In genomic region chr13:88031980-88032562, GRCh38 we compare ENCODE assay signal across 1 cellular context.
TF ChIP-seq lines count a peak whose summit lies in the region.

No MANE protein-coding gene starts in this region.

TF ChIP-seq in IMR-90, 13 proteins besides CTCF, POLR2A, EP300 and RAD21 (continued from another document):
- TF ChIP-seq CHD1 (IDR thresholded peaks at IDR 0.05; ENCODE audit: low read depth, low read length), result no peak
- TF ChIP-seq MAFK (IDR thresholded peaks at IDR 0.05; ENCODE audit: low read depth, low read length), result no peak
- no peak for TF ChIP-seq CEBPB (IDR thresholded peaks at IDR 0.05; ENCODE audit: low read depth, low read length)
- no peak for TF ChIP-seq RFX5 (IDR thresholded peaks at IDR 0.05; ENCODE audit: low read depth, low read length)
- no peak for TF ChIP-seq FOS (IDR thresholded peaks at IDR 0.05; ENCODE audit: low read depth, low read length)
